In genomic region chr16:71722801-71723536, GRCh38 we compare ENCODE assay signal across 8 cellular contexts. TPM values are rescaled to one million over a fixed set of nuclear protein-coding genes. Genes with fewer than 3 reads are reported as not detected.
DNase-seq lines count a peak whose midpoint lies in the region; ATAC-seq and TF ChIP-seq lines count a peak whose summit lies in the region.

No MANE protein-coding gene starts in this region.

- DNase-seq in GM03348 (ENCODE audit: low spot score) (peak; percentile 91), GM23338 (ENCODE audit: low spot score) (peak; percentile 92), T-helper 2 cell (peak; percentile 42 to 62 (median 51)), anterior cingulate cortex (lab: John Stamatoyannopoulos, UW) (peak in 50 of 58 donors; percentile 7 to 70 (median 48)), right cardiac atrium (peak; percentile 80 to 90 (median 88)), renal cortical epithelial cell (ENCODE audit: low read depth) (peak; percentile 28), AML-193 (lab: John Stamatoyannopoulos, UW) (no peak)

- H3K27ac ChIP-seq in GM23338 (ENCODE audit: low read depth) = peak overlapping the region; percentile 67; the same call in 1 of the 2 replicates
- H3K27ac ChIP-seq in KOPT-K1 (ENCODE audit: low read depth, low read length, poor library complexity, severe bottlenecking) = peak overlapping the region; percentile 50
- H3K27ac ChIP-seq in right cardiac atrium (ENCODE audit: low read length) = peak overlapping the region; percentile 50

- peak overlapping the region; percentile 88 for H3K27ac Mint-ChIP-seq in GM23338

- peak overlapping the region; percentile 94 for H3K4me3 Mint-ChIP-seq in GM23338

- H3K4me1 ChIP-seq in GM23338 (ENCODE audit: insufficient read depth) (peaks cover 27% of the 10 kb centered on the region), right cardiac atrium (ENCODE audit: control insufficient read depth, insufficient read depth, low read length) (no peaks in the 10 kb centered on the region)

- H3K36me3 ChIP-seq in GM23338 (ENCODE audit: insufficient read depth) (no peaks in the 10 kb centered on the region), KOPT-K1 (ENCODE audit: insufficient read depth, low read length) (no peaks in the 10 kb centered on the region)

- H3K27me3 Mint-ChIP-seq in GM23338 (ENCODE audit: insufficient read depth, low read depth, poor library complexity) = peaks cover 6% of the 10 kb centered on the region

- H3K9me3 ChIP-seq in KOPT-K1 (ENCODE audit: insufficient read depth, low read length, poor library complexity, severe bottlenecking) (no peaks in the 10 kb centered on the region), right cardiac atrium (ENCODE audit: control insufficient read depth, low read length) (no peaks in the 10 kb centered on the region)

- no peaks in the 10 kb centered on the region for H3K9me3 Mint-ChIP-seq in GM23338

- H3K9me2 ChIP-seq in GM23338 (ENCODE audit: insufficient read depth) = no peaks in the 10 kb centered on the region

- H3K36me3 Mint-ChIP-seq in GM23338 (ENCODE audit: low read depth) = peaks cover 4% of the 10 kb centered on the region; the same call in 1 of the 3 replicates

- peaks cover 7% of the 10 kb centered on the region for H3F3A ChIP-seq in GM23338 (replicated peaks; ENCODE audit: low read depth)

- peaks cover 44% of the 10 kb centered on the region for H3K79me2 ChIP-seq in GM23338 (replicated peaks; ENCODE audit: insufficient read depth)

- H3K27me3 ChIP-seq in GM23338 (ENCODE audit: insufficient read depth) (peaks cover 15% of the 10 kb centered on the region), right cardiac atrium (ENCODE audit: control insufficient read depth, insufficient read depth) (no peaks in the 10 kb centered on the region)

- H3K4me2 ChIP-seq in GM23338 = peak overlapping the region; percentile 75

- no peaks in the 10 kb centered on the region; the same call in none of the 2 replicates for H4K20me1 ChIP-seq in GM23338 (replicated peaks; ENCODE audit: insufficient read depth)

- peaks cover 18% of the 10 kb centered on the region for H3K4me1 Mint-ChIP-seq in GM23338

- intact Hi-C loops in right cardiac atrium (cut with DNase I) = no loop called here

- H2AFZ ChIP-seq in GM23338 = no peak overlapping the region

- H3K4me3 ChIP-seq in GM23338 (peak overlapping the region; percentile 57), right cardiac atrium (ENCODE audit: low read length) (peak overlapping the region; percentile 83)

- ATAC-seq in GM23338 (peak; percentile 75), right cardiac atrium (peak; percentile 75 to 77)

- no peak for TF ChIP-seq CTCF in GM23338 (conservative IDR thresholded peaks at IDR 0.05; ENCODE audit: low read depth in 2 of 2)

- under 1% methylated on average over 59 of the region's 59 CpGs for WGBS in right cardiac atrium

TF ChIP-seq in GM23338, 12 proteins besides CTCF, POLR2A, EP300 and RAD21:
- TF ChIP-seq ZNF114 (CRISPR knock-in tag; IDR thresholded peaks at IDR 0.05) (no peak), POLR2AphosphoS5 (IDR thresholded peaks at IDR 0.05; ENCODE audit: low read depth) (peak; percentile 67), REST (IDR thresholded peaks at IDR 0.05; ENCODE audit: unreplicated experiment) (no peak)

RNA-seq across cellular contexts. Expression of gene PHLPP2, which starts 1.5 kb away (rescaled TPM):
- total RNA-seq in GM23338 (2014; rRNA removed; shearing (Covaris generic)) = 14.1 and 20.5 TPM in 2 replicates
- 3.8 and 4.2 TPM in 2 replicates for polyA plus RNA-seq in GM23338 (2016; fragmentation: Nextera tagmentation; extraction: Ambion mirVana)
- 1 to 10 TPM; 6.1 to 6.8 (median 6.5) TPM for total RNA-seq in right cardiac atrium
- 1.9 TPM for polyA plus RNA-seq in right cardiac atrium
- 8.3 and 12.5 TPM in 2 replicates for total RNA-seq in renal cortical epithelial cell

Comparison
In these comparisons a context has a peak if more than half of its experiments do, and no peak if none do; other contexts are left out.
1. DNase-seq: peak in GM03348 (single experiment), GM23338 (single experiment), T-helper 2 cell (5 of 5), anterior cingulate cortex (50 of 58), right cardiac atrium (3 of 3) and renal cortical epithelial cell (single experiment); none in AML-193 (0 of 2).
2. Peak in every context shown above with its lines, with median percentiles within 50 percentile points of each other: H3K27ac ChIP-seq.